ENCODE assay signal across 37 cellular contexts in genomic region chr22:26391623-26392022, GRCh38.
"Had no signal": no experiment of that assay in that cellular context is flagged by ENCODE, and none has a peak within 500 bp of the region (broad histone marks: within the 10 kb centered on the region; RNA-seq: fewer than 3 reads in every experiment).

No MANE protein-coding gene starts in this region.

- H3K4me3 ChIP-seq: adrenal gland, body of pancreas, breast epithelium had no signal

- H3K27ac ChIP-seq: adrenal gland, body of pancreas, brain microvascular endothelial cell, breast epithelium, VCaP had no signal

- H3K9me3 Mint-ChIP-seq: activated B cell treated with CpG ODN at 0.5 μM for 24 hours; activated CD4-positive, alpha-beta memory T cell treated with anti-CD3 and anti-CD28 coated beads for 36 hours; activated CD4-positive, alpha-beta T cell treated with anti-CD3 and anti-CD28 coated beads, Interleukin-2, amount 10 ng/mL, durations not matched to agents 24 days and 14 days; activated CD8-positive, alpha-beta T cell treated with anti-CD3 and anti-CD28 coated beads for 36 hours; activated naive CD4-positive, alpha-beta T cell treated with anti-CD3 and anti-CD28 coated beads for 36 hours; activated naive CD4-positive, alpha-beta T cell treated with anti-CD3 and anti-CD28 coated beads, Interleukin-2, amount 50 U/mL, for 72 hours; activated naive CD8-positive, alpha-beta T cell treated with anti-CD3 and anti-CD28 coated beads for 36 hours; activated T-cell treated with anti-CD3 and anti-CD28 coated beads, Interleukin-2, amount 50 U/mL, for 4 hours; activated T-cell treated with anti-CD3 and anti-CD28 coated beads, Interleukin-2, amount 50 U/mL, for 72 hours; activated T-helper 1 cell treated with anti-CD3 and anti-CD28 coated beads, Interleukin-12 subunit alpha, Interleukin-12 subunit beta, Interleukin-2, Interleukin-4 antibody, amounts not matched to agents 30 ng/mL and 10 ng/mL and 1 ng/mL, durations not matched to agents 14 hours and 24 hours and 36 hours; activated T-helper 17 cell treated with anti-CD3 and anti-CD28 coated beads, Interleukin-2, amount 50 U/mL, for 72 hours; T-helper 1 cell treated with Interleukin-12 subunit alpha and Interleukin-12 subunit beta and Interleukin-4 antibody, amounts not matched to agents 30 μg/mL and 1 μg/mL, for 36 hours; T-helper 2 cell treated with Interferon-gamma antibody and Interleukin-4, amounts not matched to agents 5 μg/mL and 100 μg/mL, for 36 hours had no signal

- H3K27me3 ChIP-seq: body of pancreas, brain microvascular endothelial cell had no signal

- ATAC-seq: activated CD8-positive, alpha-beta T cell treated with anti-CD3 and anti-CD28 coated beads for 36 hours; activated naive CD4-positive, alpha-beta T cell treated with anti-CD3 and anti-CD28 coated beads, Interleukin-2, amount 50 U/mL, for 72 hours; activated T-cell treated with anti-CD3 and anti-CD28 coated beads, Interleukin-2, amount 50 U/mL, for 4 hours; activated T-cell treated with anti-CD3 and anti-CD28 coated beads, Interleukin-2, amount 50 U/mL, for 72 hours; activated T-helper 17 cell treated with anti-CD3 and anti-CD28 coated beads, Interleukin-2, amount 50 U/mL, for 72 hours; body of pancreas had no signal

- H3K4me3 Mint-ChIP-seq: activated B cell treated with CpG ODN at 0.5 μM for 24 hours; activated CD4-positive, alpha-beta memory T cell treated with anti-CD3 and anti-CD28 coated beads for 36 hours; activated CD4-positive, alpha-beta T cell treated with anti-CD3 and anti-CD28 coated beads, Interleukin-2, amount 10 ng/mL, durations not matched to agents 24 days and 14 days; activated CD8-positive, alpha-beta T cell treated with anti-CD3 and anti-CD28 coated beads for 36 hours; activated naive CD4-positive, alpha-beta T cell treated with anti-CD3 and anti-CD28 coated beads for 36 hours; activated naive CD8-positive, alpha-beta T cell treated with anti-CD3 and anti-CD28 coated beads for 36 hours; activated T-cell treated with anti-CD3 and anti-CD28 coated beads, Interleukin-2, amount 50 U/mL, for 4 hours; activated T-cell treated with anti-CD3 and anti-CD28 coated beads, Interleukin-2, amount 50 U/mL, for 72 hours; activated T-helper 1 cell treated with anti-CD3 and anti-CD28 coated beads, Interleukin-12 subunit alpha, Interleukin-12 subunit beta, Interleukin-2, Interleukin-4 antibody, amounts not matched to agents 30 ng/mL and 10 ng/mL and 1 ng/mL, durations not matched to agents 14 hours and 24 hours and 36 hours; activated T-helper 17 cell treated with anti-CD3 and anti-CD28 coated beads, Interleukin-2, amount 50 U/mL, for 72 hours; T-helper 1 cell treated with Interleukin-12 subunit alpha and Interleukin-12 subunit beta and Interleukin-4 antibody, amounts not matched to agents 30 μg/mL and 1 μg/mL, for 36 hours; T-helper 2 cell treated with Interferon-gamma antibody and Interleukin-4, amounts not matched to agents 5 μg/mL and 100 μg/mL, for 36 hours had no signal

- H3K4me1 Mint-ChIP-seq: activated B cell treated with CpG ODN at 0.5 μM for 24 hours; activated CD4-positive, alpha-beta T cell treated with anti-CD3 and anti-CD28 coated beads, Interleukin-2, amount 10 ng/mL, durations not matched to agents 24 days and 14 days; activated naive CD8-positive, alpha-beta T cell treated with anti-CD3 and anti-CD28 coated beads for 36 hours; activated T-helper 17 cell treated with anti-CD3 and anti-CD28 coated beads, Interleukin-2, amount 50 U/mL, for 72 hours had no signal

- H3K36me3 ChIP-seq: adrenal gland, brain microvascular endothelial cell, breast epithelium had no signal

- DNase-seq: activated B cell treated with CpG ODN at 0.5 μM for 24 hours; activated CD4-positive, alpha-beta memory T cell treated with anti-CD3 and anti-CD28 coated beads for 36 hours; activated CD4-positive, alpha-beta T cell treated with anti-CD3 and anti-CD28 coated beads for 4 hours; activated CD4-positive, alpha-beta T cell treated with anti-CD3 and anti-CD28 coated beads, Interleukin-2, amount 10 ng/mL, durations not matched to agents 24 days and 14 days; activated CD4-positive, alpha-beta T cell treated with anti-CD3 and anti-CD28 coated beads, Interleukin-2, amount 50 U/mL, for 1 hour; activated CD4-positive, alpha-beta T cell treated with anti-CD3 and anti-CD28 coated beads, Interleukin-2, amount 50 U/mL, for 4 hours; activated CD4-positive, CD25-positive, alpha-beta regulatory T cell treated with anti-CD3 and anti-CD28 coated beads, Interleukin-2, amount 50 U/mL, for 72 hours; activated CD8-positive, alpha-beta memory T cell treated with anti-CD3 and anti-CD28 coated beads, Interleukin-2, amount 50 U/mL, for 4 hours; activated CD8-positive, alpha-beta T cell treated with anti-CD3 and anti-CD28 coated beads for 36 hours; activated effector memory CD4-positive, alpha-beta T cell treated with anti-CD3 and anti-CD28 coated beads, Interleukin-2, amount 50 U/mL, for 16 hours; activated gamma-delta T cell treated with Interleukin-2 at 50 U/mL for 16 hours; activated naive CD4-positive, alpha-beta T cell; activated naive CD4-positive, alpha-beta T cell treated with anti-CD3 and anti-CD28 coated beads for 36 hours; activated naive CD4-positive, alpha-beta T cell treated with anti-CD3 and anti-CD28 coated beads, Interleukin-2, amount 50 U/mL, for 16 hours; activated naive CD8-positive, alpha-beta T cell treated with anti-CD3 and anti-CD28 coated beads for 36 hours; activated T-cell treated with anti-CD3 and anti-CD28 coated beads for 4 hours; activated T-cell treated with anti-CD3 and anti-CD28 coated beads, Interleukin-2, amount 50 U/mL, for 1 hour; activated T-cell treated with anti-CD3 and anti-CD28 coated beads, Interleukin-2, amount 50 U/mL, for 4 hours; activated T-cell treated with anti-CD3 and anti-CD28 coated beads, Interleukin-2, amount 50 U/mL, for 72 hours; adrenal gland; amniotic stem cell; aorta; body of pancreas; brain microvascular endothelial cell; central memory CD4-positive, alpha-beta T cell; T-helper 1 cell; T-helper 2 cell; T-helper 9 cell had no signal

- H3K9me3 ChIP-seq: adrenal gland, body of pancreas, breast epithelium had no signal

- H3K36me3 Mint-ChIP-seq: activated CD4-positive, alpha-beta memory T cell treated with anti-CD3 and anti-CD28 coated beads for 36 hours; activated naive CD4-positive, alpha-beta T cell treated with anti-CD3 and anti-CD28 coated beads, Interleukin-2, amount 50 U/mL, for 72 hours; activated naive CD8-positive, alpha-beta T cell treated with anti-CD3 and anti-CD28 coated beads for 36 hours had no signal

- H3K27ac Mint-ChIP-seq: activated B cell treated with CpG ODN at 0.5 μM for 24 hours; activated CD4-positive, alpha-beta memory T cell treated with anti-CD3 and anti-CD28 coated beads for 36 hours; activated CD4-positive, alpha-beta T cell treated with anti-CD3 and anti-CD28 coated beads, Interleukin-2, amount 10 ng/mL, durations not matched to agents 24 days and 14 days; activated CD8-positive, alpha-beta T cell treated with anti-CD3 and anti-CD28 coated beads for 36 hours; activated naive CD4-positive, alpha-beta T cell treated with anti-CD3 and anti-CD28 coated beads for 36 hours; activated naive CD4-positive, alpha-beta T cell treated with anti-CD3 and anti-CD28 coated beads, Interleukin-2, amount 50 U/mL, for 72 hours; activated naive CD8-positive, alpha-beta T cell treated with anti-CD3 and anti-CD28 coated beads for 36 hours; activated T-cell treated with anti-CD3 and anti-CD28 coated beads, Interleukin-2, amount 50 U/mL, for 72 hours; activated T-helper 1 cell treated with anti-CD3 and anti-CD28 coated beads, Interleukin-12 subunit alpha, Interleukin-12 subunit beta, Interleukin-2, Interleukin-4 antibody, amounts not matched to agents 30 ng/mL and 10 ng/mL and 1 ng/mL, durations not matched to agents 14 hours and 24 hours and 36 hours; activated T-helper 17 cell treated with anti-CD3 and anti-CD28 coated beads, Interleukin-2, amount 50 U/mL, for 72 hours; T-helper 1 cell treated with Interleukin-12 subunit alpha and Interleukin-12 subunit beta and Interleukin-4 antibody, amounts not matched to agents 30 μg/mL and 1 μg/mL, for 36 hours; T-helper 2 cell treated with Interferon-gamma antibody and Interleukin-4, amounts not matched to agents 5 μg/mL and 100 μg/mL, for 36 hours had no signal

- FAIRE-seq: astrocyte, TTC549 had no signal

- H3K4me1 ChIP-seq: adrenal gland, body of pancreas, breast epithelium had no signal
